In genomic region chr1:150807674-150808073, GRCh38 we compare ENCODE assay signal across 12 cellular contexts. TPM values are rescaled to one million over a fixed set of nuclear protein-coding genes. Genes with fewer than 3 reads are reported as not detected.
DNase-seq lines count a peak whose midpoint lies in the region; ATAC-seq and TF ChIP-seq lines count a peak whose summit lies in the region.
"Had no signal": no experiment of that assay in that cellular context is flagged by ENCODE, and none has a peak within 500 bp of the region (broad histone marks: within the 10 kb centered on the region; RNA-seq: fewer than 3 reads in every experiment).

No MANE protein-coding gene starts in this region.

- TF ChIP-seq CTCF in upper lobe of right lung (IDR thresholded peaks at IDR 0.05): no peak

- peak overlapping the region; percentile 14 for H3K4me3 Mint-ChIP-seq in activated T-cell treated with anti-CD3 and anti-CD28 coated beads, Interleukin-2, amount 50 U/mL, for 4 hours
- no peak overlapping the region for H3K4me3 Mint-ChIP-seq in stimulated activated memory B cell treated with anti-CD40 and anti-IgM and Interleukin-4, amounts not matched to agents 10 μg/mL and 1 μg/mL and 100 μg/mL, for 72 hours
- H3K4me3 Mint-ChIP-seq: activated CD8-positive, alpha-beta memory T cell treated with anti-CD3 and anti-CD28 coated beads, Interleukin-2, amount 10 ng/mL, durations not matched to agents 7 days and 5 days; T-helper 17 cell had no signal

- no peak for DNase-seq in activated T-cell treated with anti-CD3 and anti-CD28 coated beads, Interleukin-2, amount 50 U/mL, for 4 hours
- no peak for DNase-seq in activated T-cell treated with anti-CD3 and anti-CD28 coated beads for 4 hours
- DNase-seq in dermis blood vessel endothelial cell: peak; percentile 11
- DNase-seq in upper lobe of right lung: no peak
- DNase-seq: activated CD8-positive, alpha-beta memory T cell treated with anti-CD3 and anti-CD28 coated beads, Interleukin-2, amount 10 ng/mL, durations not matched to agents 7 days and 5 days; kidney glomerular epithelial cell; NCI-H187; T-helper 17 cell had no signal

- peak overlapping the region; percentile 16 for H3K9ac ChIP-seq in muscle layer of colon (ENCODE audit: low read length)

- peaks cover 8% of the 10 kb centered on the region for H3K4me1 Mint-ChIP-seq in activated T-cell treated with anti-CD3 and anti-CD28 coated beads, Interleukin-2, amount 50 U/mL, for 4 hours (ENCODE audit: low read depth)
- peaks cover 6% of the 10 kb centered on the region for H3K4me1 Mint-ChIP-seq in stimulated activated memory B cell treated with anti-CD40 and anti-IgM and Interleukin-4, amounts not matched to agents 10 μg/mL and 1 μg/mL and 100 μg/mL, for 72 hours

- H3K27me3 ChIP-seq in muscle layer of colon (ENCODE audit: control insufficient read depth in 1 of 2, insufficient read depth in 2 of 2, low read length in 2 of 2) (no peaks in the 10 kb centered on the region), upper lobe of right lung (no peaks in the 10 kb centered on the region)

- H3K4me1 ChIP-seq in muscle layer of colon (ENCODE audit: insufficient read depth, low read length) (peaks cover 8% of the 10 kb centered on the region), upper lobe of right lung (no peaks in the 10 kb centered on the region)

- peak overlapping the region; percentile 49 for H3K27ac ChIP-seq in muscle layer of colon (ENCODE audit: low read depth, low read length)
- no peak overlapping the region for H3K27ac ChIP-seq in upper lobe of right lung

- no peak overlapping the region for H3K27ac Mint-ChIP-seq in stimulated activated memory B cell treated with anti-CD40 and anti-IgM and Interleukin-4, amounts not matched to agents 10 μg/mL and 1 μg/mL and 100 μg/mL, for 72 hours
- H3K27ac Mint-ChIP-seq: activated CD8-positive, alpha-beta memory T cell treated with anti-CD3 and anti-CD28 coated beads, Interleukin-2, amount 10 ng/mL, durations not matched to agents 7 days and 5 days; T-helper 17 cell had no signal

- ATAC-seq in activated T-cell treated with anti-CD3 and anti-CD28 coated beads, Interleukin-2, amount 50 U/mL, for 4 hours: no peak
- ATAC-seq in upper lobe of right lung (no peak), GM21528 (IDR thresholded peaks at IDR 0.05; ENCODE audit: low FRiP score, unreplicated experiment) (no peak), GM21515 (IDR thresholded peaks at IDR 0.05; ENCODE audit: unreplicated experiment) (no peak)
- ATAC-seq in stimulated activated memory B cell treated with anti-CD40 and anti-IgM and Interleukin-4, amounts not matched to agents 10 μg/mL and 1 μg/mL and 100 μg/mL, for 72 hours: no peak
- ATAC-seq: activated CD8-positive, alpha-beta memory T cell treated with anti-CD3 and anti-CD28 coated beads, Interleukin-2, amount 10 ng/mL, durations not matched to agents 7 days and 5 days; T-helper 17 cell had no signal

- peaks cover 33% of the 10 kb centered on the region for H3K36me3 ChIP-seq in muscle layer of colon (ENCODE audit: insufficient read depth, low read length)
- H3K36me3 ChIP-seq in upper lobe of right lung: peaks cover 31% of the 10 kb centered on the region

- peaks cover 5% of the 10 kb centered on the region for H3K36me3 Mint-ChIP-seq in activated T-cell treated with anti-CD3 and anti-CD28 coated beads, Interleukin-2, amount 50 U/mL, for 4 hours (ENCODE audit: insufficient read depth)
- H3K36me3 Mint-ChIP-seq in stimulated activated memory B cell treated with anti-CD40 and anti-IgM and Interleukin-4, amounts not matched to agents 10 μg/mL and 1 μg/mL and 100 μg/mL, for 72 hours: peaks cover 7% of the 10 kb centered on the region
- H3K36me3 Mint-ChIP-seq: activated CD8-positive, alpha-beta memory T cell treated with anti-CD3 and anti-CD28 coated beads, Interleukin-2, amount 10 ng/mL, durations not matched to agents 7 days and 5 days had no signal

- intact Hi-C loops in upper lobe of right lung (cut with DNase I): no loop called here

- no peaks in the 10 kb centered on the region for H3K9me3 Mint-ChIP-seq in activated T-cell treated with anti-CD3 and anti-CD28 coated beads, Interleukin-2, amount 50 U/mL, for 4 hours
- H3K9me3 Mint-ChIP-seq in stimulated activated memory B cell treated with anti-CD40 and anti-IgM and Interleukin-4, amounts not matched to agents 10 μg/mL and 1 μg/mL and 100 μg/mL, for 72 hours: no peaks in the 10 kb centered on the region

- no peaks in the 10 kb centered on the region for H3K9me3 ChIP-seq in muscle layer of colon (ENCODE audit: low read length)
- H3K9me3 ChIP-seq in upper lobe of right lung: no peaks in the 10 kb centered on the region

- H3K4me3 ChIP-seq in muscle layer of colon (ENCODE audit: low read depth in 1 of 2, low read length in 2 of 2) (peak overlapping the region; percentile 46 to 55), upper lobe of right lung (peak overlapping the region; percentile 39)

- no peaks in the 10 kb centered on the region for H3K27me3 Mint-ChIP-seq in activated T-cell treated with anti-CD3 and anti-CD28 coated beads, Interleukin-2, amount 50 U/mL, for 4 hours (ENCODE audit: low read depth)
- H3K27me3 Mint-ChIP-seq in stimulated activated memory B cell treated with anti-CD40 and anti-IgM and Interleukin-4, amounts not matched to agents 10 μg/mL and 1 μg/mL and 100 μg/mL, for 72 hours: no peaks in the 10 kb centered on the region
- H3K27me3 Mint-ChIP-seq: activated CD8-positive, alpha-beta memory T cell treated with anti-CD3 and anti-CD28 coated beads, Interleukin-2, amount 10 ng/mL, durations not matched to agents 7 days and 5 days; T-helper 17 cell had no signal

RNA-seq across cellular contexts. Expression of gene CTSK, which starts 0.4 kb away (rescaled TPM):
- 1 to 10 TPM in 1 of 3 donors, under 1 TPM in 2; 0.38 to 1.1 (median 0.81) TPM for total RNA-seq in activated T-cell treated with anti-CD3 and anti-CD28 coated beads, Interleukin-2, amount 50 U/mL, for 4 hours
- 0.68 and 0.84 TPM in 2 replicates for total RNA-seq in dermis blood vessel endothelial cell
- 35.5 TPM for total RNA-seq in upper lobe of right lung

RNA-seq across cellular contexts. Expression of gene CTSS, which starts 42.1 kb away (rescaled TPM):
- total RNA-seq in activated T-cell treated with anti-CD3 and anti-CD28 coated beads, Interleukin-2, amount 50 U/mL, for 4 hours: 10 to 100 TPM; 37.3 to 41.2 (median 37.4) TPM
- total RNA-seq in dermis blood vessel endothelial cell (57.5 and 63.3 TPM in 2 replicates), upper lobe of right lung (533 TPM)

Comparison
In these comparisons a context has a peak if more than half of its experiments do, and no peak if none do; other contexts are left out.
1. RNA of gene CTSK, which starts 0.4 kb away (total RNA-seq): 35.5 TPM in upper lobe of right lung (single experiment); 0.38 to 1.1 TPM in activated T-cell treated with anti-CD3 and anti-CD28 coated beads, Interleukin-2, amount 50 U/mL, for 4 hours and 0.68 to 0.84 TPM in dermis blood vessel endothelial cell; every median in the first group is over 10 times any median in the second.